In genomic region chr7:139855498-139856270, GRCh38 we compare ENCODE assay signal across 8 cellular contexts. TPM values are rescaled to one million over a fixed set of nuclear protein-coding genes. Genes with fewer than 3 reads are reported as not detected.
A peak's percentile ranks its signal among the peaks of the same experiment; 100 is the strongest.
DNase-seq lines count a peak whose midpoint lies in the region; ATAC-seq, FAIRE-seq and TF ChIP-seq lines count a peak whose summit lies in the region.

No MANE protein-coding gene starts in this region.

- no peak for TF ChIP-seq POLR2A in endothelial cell of umbilical vein (IDR thresholded peaks at IDR 0.05; ENCODE audit: low read depth, low read length)

- CTCF ChIA-PET in endothelial cell of umbilical vein (lab: Charles Lee) = no interaction called here

- no peaks in the 10 kb centered on the region for H3K9me3 ChIP-seq in MM.1S (replicated peaks; ENCODE audit: insufficient read depth, low read length)
- no peaks in the 10 kb centered on the region for H3K9me3 ChIP-seq in endothelial cell of umbilical vein (replicated peaks; ENCODE audit: control insufficient read depth, insufficient read depth, low read length)
- no peaks in the 10 kb centered on the region for H3K9me3 ChIP-seq in effector memory CD4-positive, alpha-beta T cell (ENCODE audit: control insufficient read depth, low read length)

- no peaks in the 10 kb centered on the region for H3K9me1 ChIP-seq in endothelial cell of umbilical vein (replicated peaks; ENCODE audit: control insufficient read depth, extremely low read depth, insufficient read depth, low read length)

- H3K4me3 ChIP-seq in GM12864 (ENCODE audit: low read depth, low read length) = no peak overlapping the region
- no peak overlapping the region for H3K4me3 ChIP-seq in MM.1S (ENCODE audit: low read length)
- H3K4me3 ChIP-seq in endothelial cell of umbilical vein (replicated peaks in 1 of 3; ENCODE audit: insufficient read depth in 1 of 3, low read depth in 1 of 3, low read length in 3 of 3) = no peak overlapping the region
- no peak overlapping the region for H3K4me3 ChIP-seq in skin epidermis
- no peak overlapping the region for H3K4me3 ChIP-seq in effector memory CD4-positive, alpha-beta T cell (ENCODE audit: insufficient read depth, low read depth, low read length, poor library complexity, severe bottlenecking)

- H2AFZ ChIP-seq in MM.1S (ENCODE audit: low read length) (peak overlapping the region; percentile 84), endothelial cell of umbilical vein (ENCODE audit: low read depth, low read length) (peak overlapping the region; percentile 13)

- POLR2A ChIA-PET in endothelial cell of umbilical vein (lab: Charles Lee) = no interaction called here

- H3K9me2 ChIP-seq in MM.1S (replicated peaks; ENCODE audit: insufficient read depth, low read length) = no peaks in the 10 kb centered on the region

- BruUV-seq in endothelial cell of umbilical vein (replicated peaks; lab: Mats Ljungman, UMichigan) = no TSS peak

- dilution Hi-C loops in endothelial cell of umbilical vein (cut with MboI; ENCODE audit: extremely low pct_ligation_motif_present, low sequenced_read_pairs) = no loop called here

- peaks cover 11% of the 10 kb centered on the region for H3F3A ChIP-seq in MM.1S (ENCODE audit: insufficient read depth, low read length)

- intact Hi-C loops in endothelial cell of umbilical vein (cut with micrococcal nuclease) = no loop called here

- no peak for FAIRE-seq in endothelial cell of umbilical vein (lab: Jason Lieb, UNC)

- ATAC-seq in GM21576 (IDR thresholded peaks at IDR 0.05; ENCODE audit: unreplicated experiment) = peak; percentile 87

- peaks cover 28% of the 10 kb centered on the region for H3K4me1 ChIP-seq in MM.1S (ENCODE audit: low read length)
- no peaks in the 10 kb centered on the region for H3K4me1 ChIP-seq in endothelial cell of umbilical vein (ENCODE audit: control insufficient read depth, extremely low read depth, insufficient read depth, low read length)
- peaks cover 11% of the 10 kb centered on the region for H3K4me1 ChIP-seq in effector memory CD4-positive, alpha-beta T cell (ENCODE audit: control insufficient read depth, insufficient read depth, low read length, poor library complexity, severe bottlenecking)

- DNase-seq in GM12864 (ENCODE audit: low read depth) (peak; percentile 53), MM.1S (peak; percentile 91), endothelial cell of umbilical vein (ENCODE audit: low read depth, low spot score) (no peak), NCI-H69 (lab: John Stamatoyannopoulos, UW) (no peak)
- DNase-seq in effector memory CD4-positive, alpha-beta T cell = no peak
- DNase-seq in activated effector memory CD4-positive, alpha-beta T cell treated with anti-CD3 and anti-CD28 coated beads, Interleukin-2, amount 50 U/mL, for 16 hours = no peak

- H3K36me3 ChIP-seq in MM.1S (replicated peaks; ENCODE audit: insufficient read depth, low read length) (no peaks in the 10 kb centered on the region), endothelial cell of umbilical vein (ENCODE audit: control insufficient read depth in 2 of 2, extremely low read depth in 1 of 2, insufficient read depth in 2 of 2, low read length in 2 of 2) (no peaks in the 10 kb centered on the region)
- H3K36me3 ChIP-seq in effector memory CD4-positive, alpha-beta T cell (ENCODE audit: control insufficient read depth, insufficient read depth, low read length) = no peaks in the 10 kb centered on the region

- no peaks in the 10 kb centered on the region for H3K79me2 ChIP-seq in MM.1S (ENCODE audit: low read length)
- H3K79me2 ChIP-seq in endothelial cell of umbilical vein (ENCODE audit: control insufficient read depth, insufficient read depth, low read length) = no peaks in the 10 kb centered on the region

- H3K9ac ChIP-seq in MM.1S (ENCODE audit: low read length) = peak overlapping the region; percentile 31; the same call in 1 of the 2 replicates
- H3K9ac ChIP-seq in endothelial cell of umbilical vein (replicated peaks; ENCODE audit: extremely low read depth, insufficient read depth, low read length) = no peak overlapping the region

- no peaks in the 10 kb centered on the region for H4K20me1 ChIP-seq in MM.1S (ENCODE audit: insufficient read depth, low read length)
- H4K20me1 ChIP-seq in endothelial cell of umbilical vein (replicated peaks; ENCODE audit: control insufficient read depth, extremely low read depth, insufficient read depth, low read length) = no peaks in the 10 kb centered on the region

- TF ChIP-seq CTCF in GM12864 (IDR thresholded peaks at IDR 0.05; ENCODE audit: low read depth, low read length, missing control alignments) = no peak
- TF ChIP-seq CTCF in MM.1S (IDR thresholded peaks at IDR 0.05; ENCODE audit: low read length) = no peak
- no peak for TF ChIP-seq CTCF in endothelial cell of umbilical vein (IDR thresholded peaks at IDR 0.05; ENCODE audit: extremely low read depth in 1 of 2, insufficient read depth in 1 of 2, low read depth in 1 of 2, low read length in 2 of 2)

- H3K27ac ChIP-seq in MM.1S (ENCODE audit: low read length) = peak overlapping the region; percentile 83
- H3K27ac ChIP-seq in endothelial cell of umbilical vein (ENCODE audit: insufficient read depth, low read depth, low read length) = no peak overlapping the region
- peak overlapping the region in 11 of 21 experiments; percentile 7 to 68 (median 46) for H3K27ac ChIP-seq in skin epidermis
- no peak overlapping the region for H3K27ac ChIP-seq in effector memory CD4-positive, alpha-beta T cell (ENCODE audit: insufficient read depth, low read length, poor library complexity, severe bottlenecking)

- peak overlapping the region; percentile 43 for H3K4me2 ChIP-seq in MM.1S (ENCODE audit: low read depth, low read length)
- H3K4me2 ChIP-seq in endothelial cell of umbilical vein (ENCODE audit: insufficient read depth, low read length) = no peak overlapping the region

- H3K27me3 ChIP-seq in MM.1S (replicated peaks; ENCODE audit: insufficient read depth, low read length) (no peaks in the 10 kb centered on the region), endothelial cell of umbilical vein (ENCODE audit: control insufficient read depth in 2 of 2, insufficient read depth in 2 of 2, low read length in 2 of 2) (no peaks in the 10 kb centered on the region)
- no peaks in the 10 kb centered on the region for H3K27me3 ChIP-seq in effector memory CD4-positive, alpha-beta T cell (replicated peaks; ENCODE audit: control insufficient read depth, insufficient read depth, low read length, poor library complexity, severe bottlenecking)

TF ChIP-seq in endothelial cell of umbilical vein, 7 proteins besides CTCF, POLR2A, EP300 and RAD21:
- TF ChIP-seq FOS (IDR thresholded peaks at IDR 0.05; ENCODE audit: borderline replicate concordance, insufficient read depth, low read length) = no peak

RNA-seq across cellular contexts. Expression of gene TBXAS1, which starts 26.6 kb away (rescaled TPM):
- 2.3 and 4.3 TPM in 2 replicates for total RNA-seq in endothelial cell of umbilical vein
- 2.1 and 2.2 TPM in 2 replicates for polyA plus RNA-seq in endothelial cell of umbilical vein
- polyA plus RNA-seq in endothelial cell of umbilical vein (2011; cell fraction: cytosol; rRNA removed) = 1.9 and 3.3 TPM in 2 replicates
- 5.2 and 8.0 TPM in 2 replicates for polyA plus RNA-seq in endothelial cell of umbilical vein (2011; cell fraction: nucleus; rRNA removed)
- 3.3 and 4.4 TPM in 2 replicates for polyA plus RNA-seq in endothelial cell of umbilical vein (2012)
- polyA minus RNA-seq in endothelial cell of umbilical vein = 1.5 and 6.0 TPM in 2 replicates
- polyA minus RNA-seq in endothelial cell of umbilical vein (2011; cell fraction: cytosol; rRNA and poly(A)+ RNA removed) = not detected
- 2.4 and 3.8 TPM in 2 replicates for polyA minus RNA-seq in endothelial cell of umbilical vein (2011; cell fraction: nucleus; rRNA and poly(A)+ RNA removed)

Comparison
In these comparisons a context has a peak if more than half of its experiments do, and no peak if none do; other contexts are left out.
1. DNase-seq: peak in GM12864 (single experiment) and MM.1S (single experiment); none in endothelial cell of umbilical vein (single experiment), effector memory CD4-positive, alpha-beta T cell (0 of 3), NCI-H69 (single experiment) and activated effector memory CD4-positive, alpha-beta T cell treated with anti-CD3 and anti-CD28 coated beads, Interleukin-2, amount 50 U/mL, for 16 hours (single experiment).
2. H3K27ac ChIP-seq: peak in MM.1S (single experiment) and skin epidermis (11 of 21); none in endothelial cell of umbilical vein (single experiment) and effector memory CD4-positive, alpha-beta T cell (single experiment).